16 cellular contexts compared by ENCODE assay signal in the genomic region with DNA sequence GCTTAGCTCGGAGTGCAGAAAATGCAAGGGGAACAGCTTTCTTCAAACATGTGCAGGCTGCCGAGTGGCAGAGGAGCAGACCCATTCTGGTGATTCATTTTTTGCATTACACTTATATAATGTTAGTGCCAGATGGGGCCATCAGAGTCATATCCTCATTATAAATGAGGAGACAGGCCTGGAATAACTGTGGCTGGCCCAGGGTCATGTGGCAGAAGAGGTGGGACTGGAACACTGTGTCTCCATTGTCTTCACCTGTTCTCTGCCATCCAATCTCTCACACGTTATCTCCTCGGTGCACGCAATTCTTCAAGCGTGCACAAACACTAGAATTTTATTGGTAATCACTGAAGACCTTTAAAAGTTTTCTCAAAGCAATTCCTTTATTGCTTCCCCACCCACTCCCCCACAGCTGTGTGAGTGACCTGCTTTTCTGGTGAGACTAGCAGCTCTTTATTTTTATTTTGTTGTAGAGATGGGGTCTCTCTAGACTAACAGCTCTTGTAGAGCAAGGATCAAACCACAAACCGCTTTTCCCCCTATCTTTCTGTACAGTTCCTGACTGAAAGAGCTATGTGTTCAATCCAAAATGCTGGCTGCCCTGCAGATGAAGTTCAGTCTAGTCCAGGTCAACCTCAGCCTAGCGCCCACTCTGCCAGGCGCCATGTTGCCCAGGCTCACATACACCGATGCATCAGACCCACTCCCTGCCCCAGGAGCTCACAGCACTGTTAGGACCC.
DNase-seq lines count a peak whose midpoint lies in the region; ATAC-seq and TF ChIP-seq lines count a peak whose summit lies in the region.
"Had no signal": no experiment of that assay in that cellular context is flagged by ENCODE, and none has a peak within 500 bp of the region (broad histone marks: within the 10 kb centered on the region; RNA-seq: fewer than 3 reads in every experiment).

No MANE protein-coding gene starts in this region.

- H3K79me2 ChIP-seq in GM23248 (ENCODE audit: insufficient read depth) (no peaks in the 10 kb centered on the region), PC-3 (ENCODE audit: low read length) (no peaks in the 10 kb centered on the region)

- H3K9me2 ChIP-seq in GM23248 (ENCODE audit: insufficient read depth): no peaks in the 10 kb centered on the region
- no peaks in the 10 kb centered on the region for H3K9me2 ChIP-seq in PC-3 (replicated peaks; ENCODE audit: low read length)

- H3F3A ChIP-seq in GM23248 (ENCODE audit: insufficient read depth) (0 out of 2 replicates have a peak, but pooled peaks cover 7% of the 10 kb centered on the region), PC-3 (ENCODE audit: low read length, unreplicated experiment) (no peaks in the 10 kb centered on the region)

- no peaks in the 10 kb centered on the region for H3K36me3 ChIP-seq in GM23248 (ENCODE audit: low read depth)
- no peaks in the 10 kb centered on the region for H3K36me3 ChIP-seq in PC-3 (ENCODE audit: low read depth, low read length)
- H3K36me3 ChIP-seq in esophagus muscularis mucosa: no peaks in the 10 kb centered on the region
- H3K36me3 ChIP-seq in skeletal muscle tissue (ENCODE audit: control insufficient read depth in 3 of 3, insufficient read depth in 3 of 3, low read length in 3 of 3): no peaks in the 10 kb centered on the region
- H3K36me3 ChIP-seq in HAP-1 (replicated peaks): no peaks in the 10 kb centered on the region
- H3K36me3 ChIP-seq: esophagus squamous epithelium, prostate gland had no signal

- DNase-seq in GM23248 (peak; percentile 51), PC-3 (peak; percentile 56), esophagus muscularis mucosa (ENCODE audit: extremely low spot score) (no peak), NCI-H2107 (lab: John Stamatoyannopoulos, UW) (no peak), HAP-1 (ENCODE audit: low spot score in 2 of 2) (no peak)
- DNase-seq: activated effector memory CD4-positive, alpha-beta T cell treated with anti-CD3 and anti-CD28 coated beads, Interleukin-2, amount 50 U/mL, for 16 hours; DMS79 treated with DMSO at 0.1 percent for 48 hours; esophagus squamous epithelium; naive thymus-derived CD8-positive, alpha-beta T cell; NCI-H146; NCI-H510A treated with DMSO at 0.1 percent for 48 hours had no signal

- H2AFZ ChIP-seq in GM23248 (peak overlapping the region; percentile 81; the same call in 1 of the 2 replicates), PC-3 (ENCODE audit: low read length) (no peak overlapping the region)

- H3K4me3 ChIP-seq in GM23248 (no peak overlapping the region), PC-3 (ENCODE audit: low read length) (no peak overlapping the region), esophagus muscularis mucosa (no peak overlapping the region), skeletal muscle tissue (ENCODE audit: low read length in 3 of 3) (no peak overlapping the region), HAP-1 (no peak overlapping the region)
- H3K4me3 ChIP-seq: esophagus squamous epithelium, prostate gland had no signal

- H3K9me3 ChIP-seq in GM23248 (ENCODE audit: low read depth) (no peaks in the 10 kb centered on the region), PC-3 (ENCODE audit: low read length) (no peaks in the 10 kb centered on the region), esophagus muscularis mucosa (no peaks in the 10 kb centered on the region), skeletal muscle tissue (ENCODE audit: control insufficient read depth in 3 of 3, low read length in 3 of 3) (no peaks in the 10 kb centered on the region), HAP-1 (no peaks in the 10 kb centered on the region)
- H3K9me3 ChIP-seq: esophagus squamous epithelium, prostate gland had no signal

- CTCF ChIA-PET in PC-3 (lab: Charles Lee): no interaction called here

- in situ Hi-C loops in GM23248 (cut with MboI): loop anchor here (25.0 kb wide), 1 partner anchor 907 kb away; no protein-coding TSS in a partner anchor
- in situ Hi-C loops in HAP-1 (cut with MboI; ENCODE audit: low sequenced_read_pairs): loop anchor here (25.0 kb wide), 2 partner anchors 557 to 1732 kb away; no protein-coding TSS in a partner anchor

- H3K4me1 ChIP-seq in GM23248 (ENCODE audit: insufficient read depth) (peaks cover 22% of the 10 kb centered on the region), PC-3 (ENCODE audit: insufficient read depth, low read length) (peaks cover 25% of the 10 kb centered on the region), esophagus muscularis mucosa (peaks cover 28 to 43% (median 35%) of the 10 kb centered on the region in 4 donors), skeletal muscle tissue (ENCODE audit: control insufficient read depth in 3 of 3, insufficient read depth in 3 of 3, low read length in 3 of 3) (peaks cover 13 to 24% (median 20%) of the 10 kb centered on the region in 3 donors), HAP-1 (no peaks in the 10 kb centered on the region)
- H3K4me1 ChIP-seq: prostate gland had no signal

- no peak for TF ChIP-seq POLR2A in esophagus muscularis mucosa (IDR thresholded peaks at IDR 0.05; ENCODE audit: low read depth)

- ATAC-seq in PC-3: peak; percentile 20; the same call in 1 of the 2 replicates
- ATAC-seq in HG02678 (IDR thresholded peaks at IDR 0.05; ENCODE audit: unreplicated experiment): no peak
- ATAC-seq: naive thymus-derived CD8-positive, alpha-beta T cell; WTC11 had no signal

- no TSS peak for BruUV-seq in PC-3 (replicated peaks; lab: Mats Ljungman, UMichigan)

- H3K9ac ChIP-seq in GM23248 (no peak overlapping the region), PC-3 (ENCODE audit: low read length) (peak overlapping the region; percentile 80), skeletal muscle tissue (ENCODE audit: low read depth in 1 of 3, low read length in 3 of 3) (no peak overlapping the region)
- H3K9ac ChIP-seq: KMS-11 had no signal

- H3K4me2 ChIP-seq in GM23248 (ENCODE audit: unreplicated experiment) (peak overlapping the region; percentile 55), PC-3 (ENCODE audit: low read length) (peak overlapping the region; percentile 63; the same call in 1 of the 2 replicates)
- H3K4me2 ChIP-seq: KMS-11 had no signal

- 61 to 63% methylated on average over 10 of the region's 10 CpGs for WGBS in GM23248 (ENCODE audit: low coverage in 1 of 2, low lambda C conversion rate in 2 of 2, missing lambda C conversion rate in 2 of 2), 2 experiments
- 90% methylated on average over 10 of the region's 10 CpGs for WGBS in esophagus muscularis mucosa

- H3K27me3 ChIP-seq in GM23248 (replicated peaks; ENCODE audit: insufficient read depth) (no peaks in the 10 kb centered on the region), PC-3 (ENCODE audit: low read length) (no peaks in the 10 kb centered on the region), esophagus muscularis mucosa (no peaks in the 10 kb centered on the region), skeletal muscle tissue (ENCODE audit: control insufficient read depth in 3 of 3, insufficient read depth in 3 of 3, low read length in 3 of 3) (no peaks in the 10 kb centered on the region), HAP-1 (ENCODE audit: low read depth) (no peaks in the 10 kb centered on the region)
- H3K27me3 ChIP-seq: esophagus squamous epithelium had no signal

- no peaks in the 10 kb centered on the region for H4K20me1 ChIP-seq in GM23248 (ENCODE audit: insufficient read depth)
- no peaks in the 10 kb centered on the region for H4K20me1 ChIP-seq in PC-3 (ENCODE audit: low read length)

- POLR2A ChIA-PET in PC-3 (lab: Charles Lee; ENCODE audit: unreplicated experiment): no interaction called here

- no peak for TF ChIP-seq EP300 in esophagus muscularis mucosa (IDR thresholded peaks at IDR 0.05)

- intact Hi-C loops in PC-3 (cut with micrococcal nuclease): loop anchor here (1.0 to 2.0 kb wide), 4 partner anchors 27 to 120 kb away; a partner anchor contains a TSS
- intact Hi-C loops in esophagus muscularis mucosa (cut with DNase I): no loop called here

- TF ChIP-seq CTCF in PC-3 (conservative IDR thresholded peaks at IDR 0.05; ENCODE audit: low read depth, low read length): no peak
- TF ChIP-seq CTCF in esophagus muscularis mucosa (IDR thresholded peaks at IDR 0.05): no peak

- no peak overlapping the region for H3K27ac ChIP-seq in GM23248
- peak overlapping the region; percentile 93 for H3K27ac ChIP-seq in PC-3 (ENCODE audit: low read length)
- peak overlapping the region; percentile 63 to 80 (median 70) for H3K27ac ChIP-seq in esophagus muscularis mucosa (replicated peaks in 1 of 4)
- peak overlapping the region; percentile 44 for H3K27ac ChIP-seq in skeletal muscle tissue (ENCODE audit: low read depth, low read length)
- H3K27ac ChIP-seq: KMS-11, prostate gland had no signal

Comparison
In these comparisons a context has a peak if more than half of its experiments do, and no peak if none do; other contexts are left out.
1. DNase-seq: peak in GM23248 (single experiment) and PC-3 (single experiment); none in esophagus muscularis mucosa (single experiment), NCI-H2107 (single experiment) and HAP-1 (0 of 2).